Comparison of ENCODE assay signal across 23 cellular contexts in the genomic region with DNA sequence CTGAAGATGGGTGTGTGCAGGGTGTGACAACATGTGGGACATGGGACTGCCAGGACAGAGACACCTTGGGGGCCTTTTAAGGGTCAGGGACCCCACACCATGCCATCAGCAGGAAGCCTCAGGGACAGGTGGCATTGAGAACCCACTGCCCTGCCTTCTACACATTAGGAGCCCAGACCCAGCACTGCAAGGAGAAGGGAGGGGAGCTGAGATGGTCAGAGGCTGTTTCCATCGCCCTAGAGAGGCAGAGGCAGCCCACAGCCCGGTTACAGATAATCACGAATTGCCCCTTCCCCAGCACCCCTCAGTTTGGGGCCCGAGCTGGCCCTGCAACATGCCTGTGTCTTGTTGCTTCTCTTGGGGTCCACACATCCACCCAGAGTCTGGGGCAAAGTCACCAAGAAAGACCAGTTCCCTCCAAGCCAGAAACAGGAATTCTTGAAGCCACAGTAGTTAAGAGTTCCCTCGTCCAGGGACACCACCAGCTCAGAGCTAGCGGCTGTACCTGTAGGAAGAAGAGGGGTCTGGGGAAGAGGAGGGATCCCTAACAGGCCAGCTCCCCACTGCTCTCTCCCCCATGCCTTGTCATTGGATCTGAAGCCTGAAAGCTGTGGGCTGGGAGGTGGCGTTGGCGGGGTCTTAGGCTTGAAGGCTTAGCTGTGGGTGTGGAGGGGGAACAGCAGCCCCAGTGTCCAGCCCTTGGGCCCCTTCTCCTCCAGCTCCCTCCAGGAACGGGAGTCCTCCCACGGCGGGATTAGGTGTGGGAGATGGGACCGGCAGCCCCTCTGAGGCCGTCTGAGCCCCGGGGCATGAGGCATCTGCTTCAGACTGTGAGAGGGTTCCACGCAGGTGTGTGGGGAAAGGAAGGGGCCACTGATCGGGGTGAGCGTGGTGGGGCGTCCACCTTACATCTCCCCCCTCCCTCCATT. TPM values are rescaled to one million over a fixed set of nuclear protein-coding genes. Genes with fewer than 3 reads are reported as not detected.
"Had no signal": no experiment of that assay in that cellular context is flagged by ENCODE, and none has a peak within 500 bp of the region (broad histone marks: within the 10 kb centered on the region; RNA-seq: fewer than 3 reads in every experiment).

No MANE protein-coding gene starts in this region.

- H3K36me3 ChIP-seq: esophagus squamous epithelium, gastroesophageal sphincter, left ventricle myocardium inferior, lower lobe of right lung, pancreas, right lobe of liver, thoracic aorta, transverse colon, uterus had no signal

- DNase-seq: cortex of kidney; effector memory CD4-positive, alpha-beta T cell; esophagus squamous epithelium; glutamatergic neuron; kidney; left cardiac atrium; left ventricle myocardium inferior; lower lobe of right lung; natural killer cell; nucleus accumbens; psoas muscle; retina; stimulated activated CD4-positive, alpha-beta T cell treated with anti-CD3 and anti-CD28 coated beads, Interleukin-4, amount 100 ng/mL, for 24 hours; stimulated activated naive B cell treated with anti-CD40 and anti-IgM and Interleukin-4, amounts not matched to agents 10 μg/mL and 1 μg/mL and 100 μg/mL, for 72 hours; stimulated activated naive CD8-positive, alpha-beta T cell treated with anti-CD3 and anti-CD28 coated beads, Interleukin-15, amount 100 ng/mL, for 72 hours; transverse colon; uterus had no signal

- ATAC-seq: gastroesophageal sphincter; left cardiac atrium; pancreas; psoas muscle; stimulated activated naive B cell treated with anti-CD40 and anti-IgM and Interleukin-4, amounts not matched to agents 10 μg/mL and 1 μg/mL and 100 μg/mL, for 72 hours; stimulated activated naive CD8-positive, alpha-beta T cell treated with anti-CD3 and anti-CD28 coated beads, Interleukin-15, amount 100 ng/mL, for 72 hours had no signal

- H3K27ac ChIP-seq: epithelial cell of prostate, esophagus squamous epithelium, gastroesophageal sphincter, left ventricle myocardium inferior, lower lobe of right lung, pancreas, psoas muscle, right lobe of liver, thoracic aorta, transverse colon, uterus had no signal

- H3K4me3 ChIP-seq: esophagus squamous epithelium, gastroesophageal sphincter, left ventricle myocardium inferior, lower lobe of right lung, pancreas, psoas muscle, right lobe of liver, thoracic aorta, transverse colon, uterus had no signal

- H3K4me1 ChIP-seq: esophagus squamous epithelium, gastroesophageal sphincter, left ventricle myocardium inferior, lower lobe of right lung, pancreas, psoas muscle, right lobe of liver, transverse colon, uterus had no signal

- H3K27me3 ChIP-seq: pancreas, right lobe of liver, transverse colon, uterus had no signal

- H3K9me3 ChIP-seq: lower lobe of right lung, pancreas, right lobe of liver, thoracic aorta, uterus had no signal

RNA-seq across cellular contexts. Expression of a gene that starts 44.8 kb away (rescaled TPM):
- total RNA-seq: myocyte had no signal
